ENCODE assay signal across 1 cellular context in genomic region chr15:74768771-74769342, GRCh38.
TF ChIP-seq lines count a peak whose summit lies in the region.

No MANE protein-coding gene starts in this region.

TF ChIP-seq in endothelial cell of umbilical vein, 7 proteins besides CTCF, POLR2A, EP300 and RAD21 (continued from another document):
- TF ChIP-seq EZH2 (IDR thresholded peaks at IDR 0.05; ENCODE audit: borderline replicate concordance, low read depth, low read length, severe bottlenecking), result no peak
- no peak for TF ChIP-seq FOS (IDR thresholded peaks at IDR 0.05; ENCODE audit: borderline replicate concordance, insufficient read depth, low read length)
- TF ChIP-seq, protein P1, sequence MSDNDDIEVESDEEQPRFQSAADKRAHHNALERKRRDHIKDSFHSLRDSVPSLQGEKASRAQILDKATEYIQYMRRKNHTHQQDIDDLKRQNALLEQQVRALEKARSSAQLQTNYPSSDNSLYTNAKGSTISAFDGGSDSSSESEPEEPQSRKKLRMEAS (IDR thresholded peaks at IDR 0.05; ENCODE audit: insufficient read depth, insufficient read length), result peak; percentile 44
- no peak for TF ChIP-seq MYC (IDR thresholded peaks at IDR 0.05; ENCODE audit: low read depth, low read length)
- no peak for TF ChIP-seq POLR2AphosphoS5 (IDR thresholded peaks at IDR 0.05; ENCODE audit: insufficient read depth, low read depth, low read length)
TF ChIP-seq in endothelial cell of umbilical vein: peak in this region for 1.
